23 cellular contexts compared by ENCODE assay signal in genomic region chr20:18039063-18039462, GRCh38. TPM values are rescaled to one million over a fixed set of nuclear protein-coding genes. Genes with fewer than 3 reads are reported as not detected.
"Had no signal": no experiment of that assay in that cellular context is flagged by ENCODE, and none has a peak within 500 bp of the region (broad histone marks: within the 10 kb centered on the region; RNA-seq: fewer than 3 reads in every experiment).

No MANE protein-coding gene starts in this region.

- H3K4me1 ChIP-seq: SJSA1 had no signal

- H3K4me3 ChIP-seq: MG63, SJSA1, SK-N-MC had no signal

- FAIRE-seq: RCC 7860 had no signal

- DNase-seq: Karpas-422, KG1, MG63, NCI-H1092, NCI-H1105 treated with DMSO at 0.1 percent for 48 hours, NCI-H1417 treated with DMSO at 0.1 percent for 48 hours, NCI-H146, NCI-H1694 treated with DMSO at 0.1 percent for 48 hours, NCI-H1930, NCI-H2081, NCI-H2107, NCI-H226, NCI-H446, NCI-H510A, NCI-H524 treated with DMSO at 0.1 percent for 48 hours, NCI-H69, NCI-H774, Right ventricle myocardium superior, RPMI8226, SIG-M5 had no signal

- H3K27me3 ChIP-seq: MG63 had no signal

- H3K9me3 ChIP-seq: MG63, SJSA1 had no signal

- H3K36me3 ChIP-seq: MG63, SJSA1 had no signal

- H3K27ac ChIP-seq: SJSA1, SK-N-MC had no signal

RNA-seq across cellular contexts. Expression of gene OVOL2, which starts 18.7 kb away (rescaled TPM):
- total RNA-seq: Right ventricle myocardium superior, SJSA1 had no signal
